18 cellular contexts compared by ENCODE assay signal in genomic region chr15:89469331-89470107, GRCh38. TPM values are rescaled to one million over a fixed set of nuclear protein-coding genes. Genes with fewer than 3 reads are reported as not detected.
DNase-seq lines count a peak whose midpoint lies in the region; ATAC-seq, FAIRE-seq and TF ChIP-seq lines count a peak whose summit lies in the region.
"Had no signal": no experiment of that assay in that cellular context is flagged by ENCODE, and none has a peak within 500 bp of the region (broad histone marks: within the 10 kb centered on the region; RNA-seq: fewer than 3 reads in every experiment).

No MANE protein-coding gene starts in this region.

- H3K27ac Mint-ChIP-seq in glutamatergic neuron (ENCODE audit: unreplicated experiment) (peak overlapping the region; percentile 85), CD14-positive monocyte (peak overlapping the region in 1 of 7 donors; percentile 58)
- H3K27ac Mint-ChIP-seq: CD8-positive, alpha-beta memory T cell; natural killer cell treated with Interleukin-12 subunit alpha and Interleukin-12 subunit beta and Interleukin-15 and Interleukin-18, amount 100 ng/mL, for 72 hours had no signal

- H3K79me2 ChIP-seq in SK-N-SH (ENCODE audit: insufficient read depth) = no peaks in the 10 kb centered on the region
- no peaks in the 10 kb centered on the region for H3K79me2 ChIP-seq in OCI-LY3 (ENCODE audit: low read length)

- H3K9me3 ChIP-seq in SK-N-SH = no peaks in the 10 kb centered on the region
- no peaks in the 10 kb centered on the region for H3K9me3 ChIP-seq in OCI-LY3 (ENCODE audit: insufficient read depth, low read length)
- no peaks in the 10 kb centered on the region for H3K9me3 ChIP-seq in small intestine (ENCODE audit: control insufficient read depth, low read depth)
- H3K9me3 ChIP-seq: A549, MG63 had no signal

- H3K36me3 ChIP-seq in SK-N-SH (replicated peaks in 1 of 2; ENCODE audit: control insufficient read depth in 1 of 2, insufficient read depth in 2 of 2, low read length in 1 of 2) = no peaks in the 10 kb centered on the region
- no peaks in the 10 kb centered on the region for H3K36me3 ChIP-seq in OCI-LY3 (replicated peaks; ENCODE audit: low read depth, low read length)
- H3K36me3 ChIP-seq in small intestine (ENCODE audit: control insufficient read depth in 2 of 2, insufficient read depth in 2 of 2, low read length in 2 of 2) = no peaks in the 10 kb centered on the region
- H3K36me3 ChIP-seq: MG63, tibial nerve had no signal

- TF ChIP-seq CTCF in SK-N-SH (IDR thresholded peaks at IDR 0.05) (no peak), OCI-LY3 (IDR thresholded peaks at IDR 0.05; ENCODE audit: low read depth, low read length) (no peak), glutamatergic neuron (IDR thresholded peaks at IDR 0.05; ENCODE audit: partially characterized antibody, unreplicated experiment) (no peak), CD14-positive monocyte (IDR thresholded peaks at IDR 0.05) (no peak)

- no peak for TF ChIP-seq RAD21 in SK-N-SH (IDR thresholded peaks at IDR 0.05; ENCODE audit: low read length)

- H3K36me3 Mint-ChIP-seq in glutamatergic neuron (ENCODE audit: unreplicated experiment) (peaks cover 7% of the 10 kb centered on the region), CD14-positive monocyte (no peaks in the 10 kb centered on the region)
- H3K36me3 Mint-ChIP-seq: CD8-positive, alpha-beta memory T cell; natural killer cell treated with Interleukin-12 subunit alpha and Interleukin-12 subunit beta and Interleukin-15 and Interleukin-18, amount 100 ng/mL, for 72 hours had no signal

- H3K27me3 ChIP-seq in SK-N-SH (ENCODE audit: insufficient read depth) (no peaks in the 10 kb centered on the region), OCI-LY3 (ENCODE audit: low read depth, low read length) (peaks cover 13% of the 10 kb centered on the region; the same call in 1 of the 2 replicates), small intestine (ENCODE audit: control insufficient read depth in 2 of 2, insufficient read depth in 2 of 2, low read length in 2 of 2) (peaks cover 0 to 2% of the 10 kb centered on the region in 2 donors)

- DNase-seq in SK-N-SH (no peak), glutamatergic neuron (no peak), small intestine (peak; percentile 35), NCI-H510A (lab: John Stamatoyannopoulos, UW) (no peak), CD14-positive monocyte (ENCODE audit: low spot score) (no peak)
- no peak for DNase-seq in activated naive CD4-positive, alpha-beta T cell treated with anti-CD3 and anti-CD28 coated beads, Interleukin-2, amount 50 U/mL, for 16 hours
- DNase-seq: CD8-positive, alpha-beta memory T cell; MG63; NCI-H345; stimulated activated CD4-positive, alpha-beta T cell treated with anti-CD3 and anti-CD28 coated beads, Interleukin-4, amount 100 ng/mL, for 4 hours; T-helper 1 cell had no signal

- H3K4me1 ChIP-seq in SK-N-SH (ENCODE audit: control insufficient read depth in 1 of 2, insufficient read depth in 2 of 2, low read depth in 1 of 2, low read length in 1 of 2) (peaks cover 2 to 5% of the 10 kb centered on the region in 2 experiments; a peak in 2 of 4 replicates), OCI-LY3 (ENCODE audit: low read length) (peaks cover 26% of the 10 kb centered on the region), small intestine (ENCODE audit: control insufficient read depth in 2 of 2, insufficient read depth in 1 of 2, low read depth in 1 of 2, low read length in 1 of 2) (no peaks in the 10 kb centered on the region)

- H3F3A ChIP-seq in SK-N-SH (replicated peaks; ENCODE audit: insufficient read depth) = no peaks in the 10 kb centered on the region

- H3K9me3 Mint-ChIP-seq in glutamatergic neuron (ENCODE audit: unreplicated experiment) (peaks cover 8% of the 10 kb centered on the region), CD14-positive monocyte (peaks cover 0 to 7% (median 2%) of the 10 kb centered on the region in 7 donors)

- H3K4me1 Mint-ChIP-seq in glutamatergic neuron (ENCODE audit: low read depth, unreplicated experiment) (peaks cover 5% of the 10 kb centered on the region), CD14-positive monocyte (no peaks in the 10 kb centered on the region)
- H3K4me1 Mint-ChIP-seq: CD8-positive, alpha-beta memory T cell had no signal

- H4K20me1 ChIP-seq in SK-N-SH (ENCODE audit: insufficient read depth) (no peaks in the 10 kb centered on the region), OCI-LY3 (ENCODE audit: insufficient read depth, low read length) (no peaks in the 10 kb centered on the region)

- H3K4me2 ChIP-seq in SK-N-SH (no peak overlapping the region), OCI-LY3 (ENCODE audit: low read length) (peak overlapping the region; percentile 39)
- H3K4me2 ChIP-seq: A549 had no signal

- H3K27ac ChIP-seq in SK-N-SH (ENCODE audit: low read depth in 2 of 2, low read length in 1 of 2) = peak overlapping the region in 1 of 2 experiments; percentile 34; a peak in 2 of 4 replicates
- no peak overlapping the region for H3K27ac ChIP-seq in OCI-LY3 (ENCODE audit: low read length)
- H3K27ac ChIP-seq in small intestine (ENCODE audit: low read depth in 1 of 2, low read length in 1 of 2) = no peak overlapping the region
- H3K27ac ChIP-seq: A549, tibial nerve had no signal

- H3K4me3 ChIP-seq in SK-N-SH (ENCODE audit: low read depth in 2 of 2, low read length in 1 of 2) (no peak overlapping the region), OCI-LY3 (ENCODE audit: low read length) (peak overlapping the region; percentile 28; the same call in 1 of the 2 replicates), small intestine (ENCODE audit: low read depth in 1 of 2, low read length in 2 of 2) (no peak overlapping the region)
- H3K4me3 ChIP-seq: A549, lung, MG63, tibial nerve had no signal

- 0 out of 2 replicates have a peak overlapping the region, but pooled peaks have one; percentile 40 for H2AFZ ChIP-seq in SK-N-SH (ENCODE audit: low read depth)
- H2AFZ ChIP-seq in OCI-LY3 (ENCODE audit: low read depth, low read length) = no peak overlapping the region

- 76% methylated on average over 11 of the region's 16 CpGs for whole genome bisulfite sequencing in SK-N-SH (ENCODE audit: low lambda C conversion rate)
- 53 to 64% (median 57%) methylated on average over 13 to 16 of the region's 16 CpGs for WGBS in small intestine, 3 donors

- CTCF ChIA-PET in SK-N-SH (lab: Yijun Ruan, JAX) = interaction anchor here (10.8 to 17.0 kb wide), 2 partner anchors 25 to 111 kb away, joined by 305 to 309 read pairs; no protein-coding TSS in a partner anchor

- intact Hi-C loops in CD14-positive monocyte (cut with micrococcal nuclease) = no loop called here

- H3K27me3 Mint-ChIP-seq in glutamatergic neuron (ENCODE audit: unreplicated experiment) (peaks cover 8% of the 10 kb centered on the region), CD14-positive monocyte (ENCODE audit: low read depth in 3 of 3) (peaks cover 15 to 34% (median 23%) of the 10 kb centered on the region in 3 donors)

- FAIRE-seq in small intestine (lab: Jason Lieb, UNC) = no peak
- FAIRE-seq: A549 had no signal

- POLR2A ChIA-PET in SK-N-SH (lab: Yijun Ruan, JAX) = no interaction called here

- H3K9ac ChIP-seq in SK-N-SH (0 out of 2 replicates have a peak overlapping the region, but pooled peaks have one; percentile 22), OCI-LY3 (ENCODE audit: low read length) (no peak overlapping the region)

- ATAC-seq in SK-N-SH treated with all-trans-retinoic acid at 6 μM for 48 hours = no peak
- ATAC-seq: A549; natural killer cell treated with Interleukin-12 subunit alpha and Interleukin-12 subunit beta and Interleukin-15 and Interleukin-18, amount 100 ng/mL, for 72 hours had no signal

- H3K9me2 ChIP-seq in SK-N-SH = no peaks in the 10 kb centered on the region

- H3K4me3 Mint-ChIP-seq in glutamatergic neuron (ENCODE audit: unreplicated experiment) = no peak overlapping the region
- H3K4me3 Mint-ChIP-seq in CD14-positive monocyte = peak overlapping the region in 1 of 2 donors; percentile 46
- H3K4me3 Mint-ChIP-seq: natural killer cell treated with Interleukin-12 subunit alpha and Interleukin-12 subunit beta and Interleukin-15 and Interleukin-18, amount 100 ng/mL, for 72 hours had no signal

- no peak for TF ChIP-seq EP300 in SK-N-SH (IDR thresholded peaks at IDR 0.05; ENCODE audit: borderline replicate concordance in 1 of 2, low read depth in 1 of 2, low read length in 1 of 2)

TF ChIP-seq in SK-N-SH, 30 proteins besides CTCF, POLR2A, EP300 and RAD21:
- no peak for TF ChIP-seq YY1 (IDR thresholded peaks at IDR 0.05; ENCODE audit: low read depth)

TF ChIP-seq in SK-N-SH treated with all-trans-retinoic acid at 6 μM for 48 hours, 23 proteins besides CTCF, POLR2A, EP300 and RAD21 (continues in another document):
- TF ChIP-seq ISL1 (CRISPR knock-in tag; IDR thresholded peaks at IDR 0.05) = no peak
- no peak for TF ChIP-seq TOX (CRISPR knock-in tag; IDR thresholded peaks at IDR 0.05; ENCODE audit: borderline replicate concordance)
- no peak for TF ChIP-seq PPARA (CRISPR knock-in tag; IDR thresholded peaks at IDR 0.05; ENCODE audit: borderline replicate concordance)
- TF ChIP-seq CSRNP3 (CRISPR knock-in tag; IDR thresholded peaks at IDR 0.05) = no peak
- no peak for TF ChIP-seq ZNF70 (CRISPR knock-in tag; IDR thresholded peaks at IDR 0.05)
- no peak for TF ChIP-seq ZC3H10 (CRISPR knock-in tag; IDR thresholded peaks at IDR 0.05)
- no peak for TF ChIP-seq ZNF8 (CRISPR knock-in tag; IDR thresholded peaks at IDR 0.05)

RNA-seq across cellular contexts. Expression of gene RHCG, which starts 26.9 kb away (rescaled TPM):
- polyA plus RNA-seq in SK-N-SH (2012; rRNA removed) = not detected in 2 replicates
- polyA plus RNA-seq in SK-N-SH (2012; cell fraction: cytosol; rRNA removed) = not detected in 2 replicates
- polyA plus RNA-seq in SK-N-SH (2012; cell fraction: nucleus; rRNA removed) = not detected in 2 replicates
- not detected for total RNA-seq in glutamatergic neuron (ENCODE audit: unreplicated experiment)
- polyA plus RNA-seq in small intestine = 1 to 10 TPM in 2 of 3 donors, under 1 TPM in 1; 0.81 to 2.2 (median 1.9) TPM
- not detected for polyA plus RNA-seq in CD14-positive monocyte
- total RNA-seq: CD8-positive, alpha-beta memory T cell; dermis microvascular lymphatic vessel endothelial cell; natural killer cell treated with Interleukin-12 subunit alpha and Interleukin-12 subunit beta and Interleukin-15 and Interleukin-18, amount 100 ng/mL, for 72 hours had no signal
- polyA plus RNA-seq: CD8-positive, alpha-beta memory T cell had no signal
